In the genomic region with DNA sequence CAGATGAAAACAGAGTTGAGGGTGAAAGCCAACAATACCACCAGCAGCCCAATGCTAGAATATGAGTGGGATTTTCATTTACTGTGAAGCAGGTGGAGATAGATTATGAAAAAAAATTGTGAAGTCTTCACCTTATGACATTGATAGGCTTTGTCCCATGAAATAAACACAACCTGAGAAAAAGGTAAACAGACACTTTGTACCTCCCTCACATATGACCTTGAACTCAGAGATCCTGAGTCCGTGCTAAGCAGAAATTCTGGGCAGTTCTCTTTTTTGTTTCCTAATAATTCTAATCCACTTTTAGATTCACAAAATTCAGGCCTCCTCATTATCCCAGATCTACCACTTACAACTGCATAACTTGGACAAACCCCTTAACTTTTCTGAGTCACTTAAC, we compare ENCODE assay signal across 40 cellular contexts.
"Had no signal": no experiment of that assay in that cellular context is flagged by ENCODE, and none has a peak within 500 bp of the region (broad histone marks: within the 10 kb centered on the region; RNA-seq: fewer than 3 reads in every experiment).

No MANE protein-coding gene starts in this region.

- FAIRE-seq: astrocyte, bronchial epithelial cell had no signal

- H3K4me3 ChIP-seq: adrenal gland, ascending aorta, body of pancreas, breast epithelium, cardiac muscle cell had no signal

- DNase-seq: activated effector memory CD4-positive, alpha-beta T cell treated with anti-CD3 and anti-CD28 coated beads, Interleukin-2, amount 50 U/mL, for 16 hours; activated effector memory CD4-positive, alpha-beta T cell treated with Interleukin-2 at 50 U/mL for 16 hours; activated gamma-delta T cell; activated gamma-delta T cell treated with Interleukin-2 at 50 U/mL for 16 hours; activated naive CD4-positive, alpha-beta T cell; activated naive CD4-positive, alpha-beta T cell treated with anti-CD3 and anti-CD28 coated beads for 36 hours; activated naive CD4-positive, alpha-beta T cell treated with anti-CD3 and anti-CD28 coated beads, Interleukin-2, amount 10 ng/mL, durations not matched to agents 7 days and 5 days; activated naive CD4-positive, alpha-beta T cell treated with anti-CD3 and anti-CD28 coated beads, Interleukin-2, amount 50 U/mL, for 16 hours; activated naive CD4-positive, alpha-beta T cell treated with Interleukin-2 at 50 U/mL for 16 hours; activated naive CD8-positive, alpha-beta T cell treated with anti-CD3 and anti-CD28 coated beads for 36 hours; activated naive CD8-positive, alpha-beta T cell treated with anti-CD3 and anti-CD28 coated beads, Interleukin-2, amount 10 ng/mL, durations not matched to agents 7 days and 5 days; activated naive CD8-positive, alpha-beta T cell treated with anti-CD3 and anti-CD28 coated beads, Interleukin-2, amount 50 U/mL, for 24 hours; activated T-cell treated with anti-CD3 and anti-CD28 coated beads, Interleukin-2, amount 50 U/mL, for 1 hour; activated T-cell treated with anti-CD3 and anti-CD28 coated beads, Interleukin-2, amount 50 U/mL, for 24 hours; activated T-cell treated with anti-CD3 and anti-CD28 coated beads, Interleukin-2, amount 50 U/mL, for 4 hours; activated T-cell treated with anti-CD3 and anti-CD28 coated beads, Interleukin-2, amount 50 U/mL, for 48 hours; activated T-cell treated with anti-CD3 and anti-CD28 coated beads, Interleukin-2, amount 50 U/mL, for 72 hours; adrenal gland; amniotic stem cell; amygdala; anterior cingulate cortex; aorta; body of pancreas; brain microvascular endothelial cell; caudate nucleus; central memory CD4-positive, alpha-beta T cell; cerebellar nuclear complex had no signal

- H3K4me1 Mint-ChIP-seq: activated naive CD4-positive, alpha-beta T cell treated with anti-CD3 and anti-CD28 coated beads, Interleukin-2, amount 10 ng/mL, durations not matched to agents 7 days and 5 days; activated naive CD4-positive, alpha-beta T cell treated with anti-CD3 and anti-CD28 coated beads, Interleukin-2, amount 50 U/mL, for 24 hours; activated naive CD8-positive, alpha-beta T cell treated with anti-CD3 and anti-CD28 coated beads for 36 hours; activated naive CD8-positive, alpha-beta T cell treated with anti-CD3 and anti-CD28 coated beads, Interleukin-2, amount 10 ng/mL, durations not matched to agents 7 days and 5 days; activated naive CD8-positive, alpha-beta T cell treated with anti-CD3 and anti-CD28 coated beads, Interleukin-2, amount 50 U/mL, for 24 hours; activated T-helper 17 cell treated with anti-CD3 and anti-CD28 coated beads, Interleukin-2, amount 50 U/mL, for 72 hours; brain; central memory CD8-positive, alpha-beta T cell had no signal

- H3K27me3 ChIP-seq: adrenal gland, ascending aorta, body of pancreas, brain microvascular endothelial cell, breast epithelium, cardiac muscle cell had no signal

- ATAC-seq: activated naive CD4-positive, alpha-beta T cell treated with anti-CD3 and anti-CD28 coated beads, Interleukin-2, amount 50 U/mL, for 72 hours; activated naive CD8-positive, alpha-beta T cell treated with anti-CD3 and anti-CD28 coated beads, Interleukin-2, amount 50 U/mL, for 24 hours; activated T-cell treated with anti-CD3 and anti-CD28 coated beads, Interleukin-2, amount 50 U/mL, for 4 hours; activated T-cell treated with anti-CD3 and anti-CD28 coated beads, Interleukin-2, amount 50 U/mL, for 72 hours; activated T-helper 17 cell treated with anti-CD3 and anti-CD28 coated beads, Interleukin-2, amount 50 U/mL, for 72 hours; body of pancreas had no signal

- H3K4me3 Mint-ChIP-seq: activated naive CD4-positive, alpha-beta T cell treated with anti-CD3 and anti-CD28 coated beads for 36 hours; activated naive CD4-positive, alpha-beta T cell treated with anti-CD3 and anti-CD28 coated beads, Interleukin-2, amount 10 ng/mL, durations not matched to agents 7 days and 5 days; activated naive CD4-positive, alpha-beta T cell treated with anti-CD3 and anti-CD28 coated beads, Interleukin-2, amount 50 U/mL, for 24 hours; activated naive CD8-positive, alpha-beta T cell; activated naive CD8-positive, alpha-beta T cell treated with anti-CD3 and anti-CD28 coated beads for 36 hours; activated naive CD8-positive, alpha-beta T cell treated with anti-CD3 and anti-CD28 coated beads, Interleukin-2, amount 10 ng/mL, durations not matched to agents 7 days and 5 days; activated naive CD8-positive, alpha-beta T cell treated with anti-CD3 and anti-CD28 coated beads, Interleukin-2, amount 50 U/mL, for 24 hours; activated T-cell treated with anti-CD3 and anti-CD28 coated beads, Interleukin-2, amount 50 U/mL, for 24 hours; activated T-cell treated with anti-CD3 and anti-CD28 coated beads, Interleukin-2, amount 50 U/mL, for 4 hours; activated T-cell treated with anti-CD3 and anti-CD28 coated beads, Interleukin-2, amount 50 U/mL, for 72 hours; activated T-helper 1 cell treated with anti-CD3 and anti-CD28 coated beads, Interleukin-12 subunit alpha, Interleukin-12 subunit beta, Interleukin-2, Interleukin-4 antibody, amounts not matched to agents 30 ng/mL and 10 ng/mL and 1 ng/mL, durations not matched to agents 14 hours and 24 hours and 36 hours; activated T-helper 17 cell treated with anti-CD3 and anti-CD28 coated beads, Interleukin-2, amount 50 U/mL, for 72 hours; brain; central memory CD8-positive, alpha-beta T cell had no signal

- H3K9me3 Mint-ChIP-seq: activated naive CD4-positive, alpha-beta T cell treated with anti-CD3 and anti-CD28 coated beads for 36 hours; activated naive CD4-positive, alpha-beta T cell treated with anti-CD3 and anti-CD28 coated beads, Interleukin-2, amount 50 U/mL, for 24 hours; activated naive CD8-positive, alpha-beta T cell treated with anti-CD3 and anti-CD28 coated beads for 36 hours; activated T-cell treated with anti-CD3 and anti-CD28 coated beads, Interleukin-2, amount 50 U/mL, for 72 hours; activated T-helper 1 cell treated with anti-CD3 and anti-CD28 coated beads, Interleukin-12 subunit alpha, Interleukin-12 subunit beta, Interleukin-2, Interleukin-4 antibody, amounts not matched to agents 30 ng/mL and 10 ng/mL and 1 ng/mL, durations not matched to agents 14 hours and 24 hours and 36 hours; activated T-helper 17 cell treated with anti-CD3 and anti-CD28 coated beads, Interleukin-2, amount 50 U/mL, for 72 hours; activated T-helper 2 cell treated with anti-CD3 and anti-CD28 coated beads, Interferon-gamma antibody, Interleukin-2, Interleukin-4, amounts not matched to agents 10 μg/mL and 5 μg/mL and 100 μg/mL, durations not matched to agents 14 hours and 24 hours and 36 hours had no signal

- H3K36me3 Mint-ChIP-seq: activated naive CD4-positive, alpha-beta T cell treated with anti-CD3 and anti-CD28 coated beads, Interleukin-2, amount 10 ng/mL, durations not matched to agents 7 days and 5 days; activated naive CD4-positive, alpha-beta T cell treated with anti-CD3 and anti-CD28 coated beads, Interleukin-2, amount 50 U/mL, for 24 hours; activated naive CD4-positive, alpha-beta T cell treated with anti-CD3 and anti-CD28 coated beads, Interleukin-2, amount 50 U/mL, for 72 hours; activated naive CD8-positive, alpha-beta T cell; activated naive CD8-positive, alpha-beta T cell treated with anti-CD3 and anti-CD28 coated beads for 36 hours; activated naive CD8-positive, alpha-beta T cell treated with anti-CD3 and anti-CD28 coated beads, Interleukin-2, amount 10 ng/mL, durations not matched to agents 7 days and 5 days; brain had no signal

- H3K27me3 Mint-ChIP-seq: activated naive CD4-positive, alpha-beta T cell treated with anti-CD3 and anti-CD28 coated beads, Interleukin-2, amount 10 ng/mL, durations not matched to agents 7 days and 5 days; activated naive CD4-positive, alpha-beta T cell treated with anti-CD3 and anti-CD28 coated beads, Interleukin-2, amount 50 U/mL, for 24 hours; activated naive CD8-positive, alpha-beta T cell; activated naive CD8-positive, alpha-beta T cell treated with anti-CD3 and anti-CD28 coated beads for 36 hours; activated naive CD8-positive, alpha-beta T cell treated with anti-CD3 and anti-CD28 coated beads, Interleukin-2, amount 50 U/mL, for 24 hours; activated T-cell treated with anti-CD3 and anti-CD28 coated beads, Interleukin-2, amount 50 U/mL, for 24 hours; activated T-helper 17 cell treated with anti-CD3 and anti-CD28 coated beads, Interleukin-2, amount 50 U/mL, for 72 hours; brain; central memory CD8-positive, alpha-beta T cell had no signal

- H3K9me3 ChIP-seq: adrenal gland, ascending aorta, body of pancreas, breast epithelium had no signal

- H3K36me3 ChIP-seq: adrenal gland, ascending aorta, brain microvascular endothelial cell, cardiac muscle cell had no signal

- H3K4me1 ChIP-seq: adrenal gland, ascending aorta, body of pancreas, breast epithelium had no signal

- H3K27ac ChIP-seq: adrenal gland, ascending aorta, body of pancreas, brain microvascular endothelial cell, breast epithelium, cardiac muscle cell had no signal

- H3K27ac Mint-ChIP-seq: activated naive CD4-positive, alpha-beta T cell treated with anti-CD3 and anti-CD28 coated beads for 36 hours; activated naive CD4-positive, alpha-beta T cell treated with anti-CD3 and anti-CD28 coated beads, Interleukin-2, amount 10 ng/mL, durations not matched to agents 7 days and 5 days; activated naive CD4-positive, alpha-beta T cell treated with anti-CD3 and anti-CD28 coated beads, Interleukin-2, amount 50 U/mL, for 24 hours; activated naive CD4-positive, alpha-beta T cell treated with anti-CD3 and anti-CD28 coated beads, Interleukin-2, amount 50 U/mL, for 72 hours; activated naive CD8-positive, alpha-beta T cell; activated naive CD8-positive, alpha-beta T cell treated with anti-CD3 and anti-CD28 coated beads for 36 hours; activated naive CD8-positive, alpha-beta T cell treated with anti-CD3 and anti-CD28 coated beads, Interleukin-2, amount 10 ng/mL, durations not matched to agents 7 days and 5 days; activated naive CD8-positive, alpha-beta T cell treated with anti-CD3 and anti-CD28 coated beads, Interleukin-2, amount 50 U/mL, for 24 hours; activated T-cell treated with anti-CD3 and anti-CD28 coated beads, Interleukin-2, amount 50 U/mL, for 24 hours; activated T-cell treated with anti-CD3 and anti-CD28 coated beads, Interleukin-2, amount 50 U/mL, for 72 hours; activated T-helper 1 cell treated with anti-CD3 and anti-CD28 coated beads, Interleukin-12 subunit alpha, Interleukin-12 subunit beta, Interleukin-2, Interleukin-4 antibody, amounts not matched to agents 30 ng/mL and 10 ng/mL and 1 ng/mL, durations not matched to agents 14 hours and 24 hours and 36 hours; activated T-helper 17 cell treated with anti-CD3 and anti-CD28 coated beads, Interleukin-2, amount 50 U/mL, for 72 hours; activated T-helper 2 cell treated with anti-CD3 and anti-CD28 coated beads, Interferon-gamma antibody, Interleukin-2, Interleukin-4, amounts not matched to agents 10 μg/mL and 5 μg/mL and 100 μg/mL, durations not matched to agents 14 hours and 24 hours and 36 hours; brain had no signal
